In genomic region chr20:41249781-41250281, GRCh38 we compare ENCODE assay signal across 9 cellular contexts.
DNase-seq lines count a peak whose midpoint lies in the region; ATAC-seq and TF ChIP-seq lines count a peak whose summit lies in the region.
"Had no signal": no experiment of that assay in that cellular context is flagged by ENCODE, and none has a peak within 500 bp of the region (broad histone marks: within the 10 kb centered on the region; RNA-seq: fewer than 3 reads in every experiment).

No MANE protein-coding gene starts in this region.

- in situ Hi-C loops in brain microvascular endothelial cell (cut with HindIII; ENCODE audit: low pct_ligation_motif_present, low sequenced_read_pairs), result no loop called here

- H3K27me3 ChIP-seq in BLaER1 treated with 17β-estradiol and CSF1 and Interleukin-3, amounts not matched to agents 10 nM and 100 nM, result no peaks in the 10 kb centered on the region
- H3K27me3 ChIP-seq in KMS-11 (ENCODE audit: insufficient read depth, low read depth), result no peaks in the 10 kb centered on the region
- H3K27me3 ChIP-seq in brain microvascular endothelial cell (replicated peaks), result no peaks in the 10 kb centered on the region
- H3K27me3 ChIP-seq in kidney epithelial cell (ENCODE audit: control insufficient read depth, insufficient read depth, low read length), result no peaks in the 10 kb centered on the region
- H3K27me3 ChIP-seq in thymus (ENCODE audit: control insufficient read depth, insufficient read depth), result no peaks in the 10 kb centered on the region
- H3K27me3 ChIP-seq in CD4-positive, alpha-beta T cell (ENCODE audit: control insufficient read depth, insufficient read depth, low read length), result no peaks in the 10 kb centered on the region

- intact Hi-C loops in CD4-positive, alpha-beta T cell (cut with DNase I, micrococcal nuclease), result no loop called here
- intact Hi-C loops in activated CD4-positive, alpha-beta memory T cell treated with anti-CD3 and anti-CD28 coated beads for 36 hours (cut with micrococcal nuclease), result no loop called here

- H3K27me3 Mint-ChIP-seq in naive thymus-derived CD8-positive, alpha-beta T cell, result no peaks in the 10 kb centered on the region
- no peaks in the 10 kb centered on the region for H3K27me3 Mint-ChIP-seq in CD4-positive, alpha-beta T cell
- no peaks in the 10 kb centered on the region for H3K27me3 Mint-ChIP-seq in activated CD4-positive, alpha-beta memory T cell treated with anti-CD3 and anti-CD28 coated beads for 36 hours

- H3K9me3 ChIP-seq in BLaER1 treated with 17β-estradiol and CSF1 and Interleukin-3, amounts not matched to agents 10 nM and 100 nM (replicated peaks in 1 of 11), result no peaks in the 10 kb centered on the region
- no peaks in the 10 kb centered on the region for H3K9me3 ChIP-seq in thymus (ENCODE audit: control insufficient read depth)
- no peaks in the 10 kb centered on the region for H3K9me3 ChIP-seq in CD4-positive, alpha-beta T cell (ENCODE audit: control insufficient read depth, low read length)
- H3K9me3 ChIP-seq: HAP-1 had no signal

- H3K4me1 ChIP-seq in BLaER1 treated with 17β-estradiol and CSF1 and Interleukin-3, amounts not matched to agents 10 nM and 100 nM, result peaks cover 29 to 54% (median 45%) of the 10 kb centered on the region in 10 experiments
- H3K4me1 ChIP-seq in KMS-11 (ENCODE audit: low read depth, poor library complexity, severe bottlenecking), result no peaks in the 10 kb centered on the region
- no peaks in the 10 kb centered on the region for H3K4me1 ChIP-seq in thymus (ENCODE audit: control insufficient read depth, insufficient read depth, low read length)
- H3K4me1 ChIP-seq: HAP-1 had no signal

- DNase-seq in brain microvascular endothelial cell, result peak; percentile 45
- no peak for DNase-seq in kidney epithelial cell (ENCODE audit: low read depth)
- no peak for DNase-seq in naive thymus-derived CD8-positive, alpha-beta T cell
- DNase-seq in CD4-positive, alpha-beta T cell, result no peak
- no peak for DNase-seq in activated CD4-positive, alpha-beta memory T cell treated with anti-CD3 and anti-CD28 coated beads for 36 hours

- no peak overlapping the region for H3K27ac ChIP-seq in BLaER1 treated with 17β-estradiol and CSF1 and Interleukin-3, amounts not matched to agents 10 nM and 100 nM
- H3K27ac ChIP-seq in KMS-11, result no peak overlapping the region
- peak overlapping the region; percentile 81 for H3K27ac ChIP-seq in brain microvascular endothelial cell
- H3K27ac ChIP-seq in thymus (ENCODE audit: low read depth), result peak overlapping the region; percentile 48
- no peak overlapping the region for H3K27ac ChIP-seq in CD4-positive, alpha-beta T cell (ENCODE audit: low read depth, low read length)

- peak overlapping the region in 1 of 10 donors; percentile 50 for H3K27ac Mint-ChIP-seq in naive thymus-derived CD8-positive, alpha-beta T cell
- no peak overlapping the region for H3K27ac Mint-ChIP-seq in CD4-positive, alpha-beta T cell
- no peak overlapping the region for H3K27ac Mint-ChIP-seq in activated CD4-positive, alpha-beta memory T cell treated with anti-CD3 and anti-CD28 coated beads for 36 hours

- CTCF ChIA-PET in CD4-positive, alpha-beta T cell (lab: Charles Lee), result no interaction called here
- CTCF ChIA-PET in activated CD4-positive, alpha-beta memory T cell treated with anti-CD3 and anti-CD28 coated beads for 36 hours (lab: Charles Lee), result interaction anchor here (1.1 kb wide), 1 partner anchor 78 kb away, joined by 4 read pairs; no protein-coding TSS in a partner anchor

- H3K4me1 Mint-ChIP-seq in naive thymus-derived CD8-positive, alpha-beta T cell, result peaks cover 0 to 53% (median 5%) of the 10 kb centered on the region in 4 donors
- H3K4me1 Mint-ChIP-seq in CD4-positive, alpha-beta T cell (ENCODE audit: low read depth), result peaks cover 8% of the 10 kb centered on the region
- H3K4me1 Mint-ChIP-seq in activated CD4-positive, alpha-beta memory T cell treated with anti-CD3 and anti-CD28 coated beads for 36 hours (ENCODE audit: low read depth), result no peaks in the 10 kb centered on the region

- POLR2A ChIA-PET in naive thymus-derived CD8-positive, alpha-beta T cell (lab: Charles Lee), result no interaction called here
- POLR2A ChIA-PET in CD4-positive, alpha-beta T cell (lab: Charles Lee), result no interaction called here
- POLR2A ChIA-PET in activated CD4-positive, alpha-beta memory T cell treated with anti-CD3 and anti-CD28 coated beads for 36 hours (lab: Charles Lee), result no interaction called here

- peak overlapping the region in 6 of 11 experiments; percentile 1 to 70 (median 53); a peak in 10 of 22 replicates for H3K4me2 ChIP-seq in BLaER1 treated with 17β-estradiol and CSF1 and Interleukin-3, amounts not matched to agents 10 nM and 100 nM
- no peak overlapping the region for H3K4me2 ChIP-seq in KMS-11

- H3K4me3 ChIP-seq in BLaER1 treated with 17β-estradiol and CSF1 and Interleukin-3, amounts not matched to agents 10 nM and 100 nM, result no peak overlapping the region
- H3K4me3 ChIP-seq in KMS-11 (IDR thresholded peaks at IDR 0.05; ENCODE audit: insufficient read depth, low read depth, low read length) (no peak overlapping the region), brain microvascular endothelial cell (ENCODE audit: low read depth, low read length) (no peak overlapping the region), kidney epithelial cell (ENCODE audit: low read depth, low read length) (no peak overlapping the region), thymus (ENCODE audit: low read length) (no peak overlapping the region)
- H3K4me3 ChIP-seq: HAP-1 had no signal

- H3K4me3 Mint-ChIP-seq in naive thymus-derived CD8-positive, alpha-beta T cell, result no peak overlapping the region
- no peak overlapping the region for H3K4me3 Mint-ChIP-seq in CD4-positive, alpha-beta T cell
- H3K4me3 Mint-ChIP-seq in activated CD4-positive, alpha-beta memory T cell treated with anti-CD3 and anti-CD28 coated beads for 36 hours, result no peak overlapping the region

- no peaks in the 10 kb centered on the region for H3K9me3 Mint-ChIP-seq in naive thymus-derived CD8-positive, alpha-beta T cell
- no peaks in the 10 kb centered on the region for H3K9me3 Mint-ChIP-seq in CD4-positive, alpha-beta T cell
- H3K9me3 Mint-ChIP-seq in activated CD4-positive, alpha-beta memory T cell treated with anti-CD3 and anti-CD28 coated beads for 36 hours, result no peaks in the 10 kb centered on the region

- no peak overlapping the region for H2AFZ ChIP-seq in KMS-11 (ENCODE audit: low read depth)

- H3K36me3 ChIP-seq in BLaER1 treated with 17β-estradiol and CSF1 and Interleukin-3, amounts not matched to agents 10 nM and 100 nM, result 0 out of 22 replicates have a peak, but pooled peaks cover 0 to 4% (median 0%) of the 10 kb centered on the region in 11 experiments
- H3K36me3 ChIP-seq in KMS-11 (ENCODE audit: insufficient read depth) (no peaks in the 10 kb centered on the region), brain microvascular endothelial cell (replicated peaks) (no peaks in the 10 kb centered on the region), kidney epithelial cell (ENCODE audit: control insufficient read depth, insufficient read depth, low read length) (no peaks in the 10 kb centered on the region), thymus (ENCODE audit: control insufficient read depth, insufficient read depth) (no peaks in the 10 kb centered on the region)
- H3K36me3 ChIP-seq: HAP-1 had no signal

- 80% methylated on average over 4 of the region's 4 CpGs for WGBS in thymus

- TF ChIP-seq CTCF in KMS-11 (conservative IDR thresholded peaks at IDR 0.05; ENCODE audit: low read depth, low read length) (0 out of 2 replicates have a peak, but pooled peaks have one; percentile 18), brain microvascular endothelial cell (IDR thresholded peaks at IDR 0.05; ENCODE audit: low read depth, low read length, missing control alignments) (peak; percentile 43), kidney epithelial cell (IDR thresholded peaks at IDR 0.05; ENCODE audit: insufficient read depth, low read length, poor library complexity, severe bottlenecking) (peak; percentile 28)
- TF ChIP-seq CTCF in CD4-positive, alpha-beta T cell (IDR thresholded peaks at IDR 0.05), result no peak

- peaks cover 0 to 37% (median 0%) of the 10 kb centered on the region in 11 experiments; a peak in 5 of 22 replicates for H4K20me1 ChIP-seq in BLaER1 treated with 17β-estradiol and CSF1 and Interleukin-3, amounts not matched to agents 10 nM and 100 nM
- no peaks in the 10 kb centered on the region for H4K20me1 ChIP-seq in KMS-11 (ENCODE audit: insufficient read depth)

- peaks cover 0 to 3% (median 0%) of the 10 kb centered on the region in 3 donors for H3K36me3 Mint-ChIP-seq in naive thymus-derived CD8-positive, alpha-beta T cell
- no peaks in the 10 kb centered on the region for H3K36me3 Mint-ChIP-seq in CD4-positive, alpha-beta T cell (ENCODE audit: low read depth)
- no peaks in the 10 kb centered on the region for H3K36me3 Mint-ChIP-seq in activated CD4-positive, alpha-beta memory T cell treated with anti-CD3 and anti-CD28 coated beads for 36 hours

- no peak for ATAC-seq in naive thymus-derived CD8-positive, alpha-beta T cell
- ATAC-seq in CD4-positive, alpha-beta T cell (ENCODE audit: poor library complexity), result no peak

- no peaks in the 10 kb centered on the region for H3K79me2 ChIP-seq in KMS-11 (ENCODE audit: insufficient read depth, low read depth)

- no peak overlapping the region for H3K9ac ChIP-seq in BLaER1 treated with 17β-estradiol and CSF1 and Interleukin-3, amounts not matched to agents 10 nM and 100 nM
- no peak overlapping the region for H3K9ac ChIP-seq in KMS-11

Comparison
In these comparisons a context has a peak if more than half of its experiments do, and no peak if none do; other contexts are left out.
1. H3K27ac ChIP-seq: peak in brain microvascular endothelial cell (single experiment) and thymus (single experiment); none in BLaER1 treated with 17β-estradiol and CSF1 and Interleukin-3, amounts not matched to agents 10 nM and 100 nM (0 of 11), KMS-11 (single experiment) and CD4-positive, alpha-beta T cell (single experiment).